Comparison of ENCODE assay signal across 35 cellular contexts in genomic region chr19:14890616-14891379, GRCh38. TPM values are rescaled to one million over a fixed set of nuclear protein-coding genes. Genes with fewer than 3 reads are reported as not detected.
DNase-seq lines count a peak whose midpoint lies in the region; ATAC-seq, FAIRE-seq and TF ChIP-seq lines count a peak whose summit lies in the region.
"Had no signal": no experiment of that assay in that cellular context is flagged by ENCODE, and none has a peak within 500 bp of the region (broad histone marks: within the 10 kb centered on the region; RNA-seq: fewer than 3 reads in every experiment).

No MANE protein-coding gene starts in this region.

- H3K9ac ChIP-seq in PC-3 (ENCODE audit: low read length) (no peak overlapping the region), trophoblast cell (ENCODE audit: low read length) (no peak overlapping the region), mesenchymal stem cell (ENCODE audit: low read length) (no peak overlapping the region)

- no peak for ATAC-seq in A549
- ATAC-seq in PC-3: no peak
- ATAC-seq: left colon, Panc1, right cardiac atrium had no signal

- CTCF ChIA-PET in A549 (lab: Yijun Ruan, JAX) (interaction anchor here (1.4 to 1.9 kb wide), 2 partner anchors 105 to 317 kb away, joined by 7 to 12 read pairs; no protein-coding TSS in a partner anchor), PC-3 (lab: Charles Lee) (interaction anchor here (0.6 kb wide), 1 partner anchor 11 kb away, joined by 3 read pairs; no protein-coding TSS in a partner anchor)

- H2BK15ac ChIP-seq in mesenchymal stem cell (ENCODE audit: low read depth, poor library complexity, severe bottlenecking): no peak overlapping the region

- H2BK120ac ChIP-seq in trophoblast cell (ENCODE audit: insufficient read depth, low read length, poor library complexity) (no peak overlapping the region), mesenchymal stem cell (ENCODE audit: low read depth, low read length) (no peak overlapping the region)

- H3K18ac ChIP-seq in trophoblast cell (ENCODE audit: low read length) (no peak overlapping the region), mesenchymal stem cell (ENCODE audit: low read depth in 1 of 2, low read length in 2 of 2) (no peak overlapping the region)

- H3K79me2 ChIP-seq in PC-3 (ENCODE audit: low read length) (no peaks in the 10 kb centered on the region), trophoblast cell (ENCODE audit: control insufficient read depth, insufficient read depth, low read length, poor library complexity) (no peaks in the 10 kb centered on the region)

- no peak overlapping the region for H4K91ac ChIP-seq in trophoblast cell (ENCODE audit: low read depth, low read length)
- no peak overlapping the region for H4K91ac ChIP-seq in mesenchymal stem cell (ENCODE audit: low read length)

- H2AK5ac ChIP-seq in trophoblast cell (ENCODE audit: low read length): no peak overlapping the region
- H2AK5ac ChIP-seq in mesenchymal stem cell (ENCODE audit: low read length, severe bottlenecking): no peak overlapping the region

- H4K20me1 ChIP-seq in PC-3 (ENCODE audit: low read length): no peaks in the 10 kb centered on the region

- intact Hi-C loops in PC-3 (cut with micrococcal nuclease): no loop called here

- no peak for TF ChIP-seq EP300 in A549 (IDR thresholded peaks at IDR 0.05)

- H3K4ac ChIP-seq in trophoblast cell (ENCODE audit: low read depth, low read length): no peak overlapping the region
- H3K4ac ChIP-seq in mesenchymal stem cell (ENCODE audit: low read depth in 1 of 2, low read length in 2 of 2): no peak overlapping the region

- no peak for DNase-seq in A549 (ENCODE audit: low read depth in 1 of 2, low spot score in 1 of 2)
- no peak for DNase-seq in PC-3
- DNase-seq in erythroblast (lab: John Stamatoyannopoulos, UW): peak; percentile 86 to 90
- DNase-seq in trophoblast cell: peak; percentile 65 to 66
- no peak for DNase-seq in mesenchymal stem cell
- no peak for DNase-seq in activated gamma-delta T cell treated with Interleukin-2 at 50 U/mL for 16 hours
- DNase-seq in activated CD8-positive, alpha-beta memory T cell treated with anti-CD3 and anti-CD28 coated beads for 24 hours: no peak
- no peak for DNase-seq in NCI-H2081 (lab: John Stamatoyannopoulos, UW)
- DNase-seq: 8988T; activated CD4-positive, alpha-beta T cell treated with anti-CD3 and anti-CD28 coated beads for 48 hours; activated effector memory CD4-positive, alpha-beta T cell treated with Interleukin-2 at 50 U/mL for 16 hours; activated naive CD8-positive, alpha-beta T cell treated with anti-CD3 and anti-CD28 coated beads for 36 hours; activated T-cell treated with anti-CD3 and anti-CD28 coated beads, Interleukin-2, amount 50 U/mL, for 1 hour; HFFc6; immature natural killer cell; MM.1S; NCI-H1417 treated with DMSO at 0.1 percent for 48 hours; NCI-H2081 treated with DMSO at 0.1 percent for 48 hours; NCI-H345; NCI-H69; posterior cingulate gyrus; SHP77; stimulated activated CD4-positive, alpha-beta T cell treated with anti-CD3 and anti-CD28 coated beads, Interleukin-2, amount 100 ng/mL, for 48 hours; WERI-Rb-1 had no signal

- TF ChIP-seq CTCF in A549 (IDR thresholded peaks at IDR 0.05) (no peak), PC-3 (conservative IDR thresholded peaks at IDR 0.05; ENCODE audit: low read depth, low read length) (no peak)

- no peak for TF ChIP-seq POLR2A in A549 (IDR thresholded peaks at IDR 0.05; ENCODE audit: low read length)
- TF ChIP-seq POLR2A in erythroblast (IDR thresholded peaks at IDR 0.05; ENCODE audit: low read length): no peak

- H3K4me1 ChIP-seq in A549 (no peaks in the 10 kb centered on the region), PC-3 (ENCODE audit: insufficient read depth, low read length) (peaks cover 17% of the 10 kb centered on the region), trophoblast cell (ENCODE audit: control insufficient read depth in 1 of 2, insufficient read depth in 2 of 2, low read length in 2 of 2) (no peaks in the 10 kb centered on the region), mesenchymal stem cell (ENCODE audit: control insufficient read depth, insufficient read depth, low read depth, low read length) (no peaks in the 10 kb centered on the region)

- H3K23ac ChIP-seq in trophoblast cell (ENCODE audit: low read length) (no peak overlapping the region), mesenchymal stem cell (ENCODE audit: low read length in 2 of 2) (no peak overlapping the region)

- H3K36me3 ChIP-seq in PC-3 (ENCODE audit: low read depth, low read length): no peaks in the 10 kb centered on the region
- no peaks in the 10 kb centered on the region for H3K36me3 ChIP-seq in trophoblast cell (ENCODE audit: control insufficient read depth in 1 of 2, insufficient read depth in 2 of 2, low read length in 2 of 2)
- no peaks in the 10 kb centered on the region for H3K36me3 ChIP-seq in mesenchymal stem cell (ENCODE audit: control insufficient read depth in 1 of 2, insufficient read depth in 2 of 2, low read depth in 1 of 2, low read length in 2 of 2)
- H3K36me3 ChIP-seq: WERI-Rb-1 had no signal

- POLR2A ChIA-PET in A549 (lab: Yijun Ruan, JAX): no interaction called here
- POLR2A ChIA-PET in PC-3 (lab: Charles Lee; ENCODE audit: unreplicated experiment): no interaction called here

- no peaks in the 10 kb centered on the region for H3F3A ChIP-seq in PC-3 (ENCODE audit: low read length, unreplicated experiment)

- TF ChIP-seq RAD21 in A549 (conservative IDR thresholded peaks at IDR 0.05 in 1 of 2, IDR thresholded peaks at IDR 0.05 in 1 of 2): no peak

- H2BK5ac ChIP-seq in trophoblast cell (ENCODE audit: low read depth, low read length, poor library complexity) (no peak overlapping the region), mesenchymal stem cell (ENCODE audit: low read depth, low read length, poor library complexity, severe bottlenecking) (no peak overlapping the region)

- no peak overlapping the region for H3K27ac ChIP-seq in A549
- peak overlapping the region; percentile 21; the same call in 1 of the 2 replicates for H3K27ac ChIP-seq in PC-3 (ENCODE audit: low read length)
- H3K27ac ChIP-seq in trophoblast cell (ENCODE audit: low read depth, low read length): no peak overlapping the region
- no peak overlapping the region for H3K27ac ChIP-seq in mesenchymal stem cell (ENCODE audit: low read length, poor library complexity, severe bottlenecking)
- H3K27ac ChIP-seq: WERI-Rb-1 had no signal

- WGBS in A549 (ENCODE audit: missing lambda C conversion rate): 34% methylated on average over 11 of the region's 11 CpGs
- no CpG with 5 or more reads among the region's 11 CpGs for whole genome bisulfite sequencing in trophoblast cell (ENCODE audit: extremely low coverage, insufficient coverage, insufficient read length)
- 79% methylated on average over 7 of the region's 11 CpGs for WGBS in mesenchymal stem cell

- H3K9me3 ChIP-seq in A549 (0 out of 3 replicates have a peak, but pooled peaks cover 4% of the 10 kb centered on the region), PC-3 (ENCODE audit: low read length) (no peaks in the 10 kb centered on the region), trophoblast cell (ENCODE audit: insufficient read depth, low read depth, low read length) (peaks cover 10% of the 10 kb centered on the region), mesenchymal stem cell (ENCODE audit: control insufficient read depth, low read length) (no peaks in the 10 kb centered on the region)

- no peak overlapping the region for H3K4me3 ChIP-seq in A549
- H3K4me3 ChIP-seq in PC-3 (ENCODE audit: low read length): no peak overlapping the region
- H3K4me3 ChIP-seq in trophoblast cell (ENCODE audit: low read depth, low read length): no peak overlapping the region
- no peak overlapping the region for H3K4me3 ChIP-seq in mesenchymal stem cell (ENCODE audit: insufficient read depth in 1 of 2, low read depth in 1 of 2, low read length in 2 of 2)

- H4K8ac ChIP-seq in trophoblast cell (ENCODE audit: low read depth, low read length): no peak overlapping the region
- H4K8ac ChIP-seq in mesenchymal stem cell (ENCODE audit: low read length): no peak overlapping the region

- FAIRE-seq in A549 (lab: Jason Lieb, UNC): no peak
- FAIRE-seq: D721Med, GM19239, H1 had no signal

- H2AFZ ChIP-seq in PC-3 (ENCODE audit: low read length) (no peak overlapping the region), trophoblast cell (ENCODE audit: insufficient read depth, low read length, poor library complexity) (no peak overlapping the region), mesenchymal stem cell (ENCODE audit: low read depth, low read length) (no peak overlapping the region)

- H3K79me1 ChIP-seq in trophoblast cell (ENCODE audit: low read length): no peaks in the 10 kb centered on the region
- H3K79me1 ChIP-seq in mesenchymal stem cell (replicated peaks; ENCODE audit: low read length, poor library complexity, severe bottlenecking): no peaks in the 10 kb centered on the region

- BruUV-seq in PC-3 (replicated peaks; lab: Mats Ljungman, UMichigan): no TSS peak

- H3K9me2 ChIP-seq in PC-3 (replicated peaks; ENCODE audit: low read length): no peaks in the 10 kb centered on the region

- H3K14ac ChIP-seq in trophoblast cell (ENCODE audit: low read length) (no peak overlapping the region), mesenchymal stem cell (ENCODE audit: low read length in 2 of 2) (no peak overlapping the region)

- H3K27me3 ChIP-seq in PC-3 (ENCODE audit: low read length): peaks cover 27% of the 10 kb centered on the region
- H3K27me3 ChIP-seq in trophoblast cell (ENCODE audit: insufficient read depth, low read length): no peaks in the 10 kb centered on the region
- H3K27me3 ChIP-seq in mesenchymal stem cell (ENCODE audit: control insufficient read depth in 1 of 2, insufficient read depth in 1 of 2, low read length in 2 of 2): peaks cover 0 to 14% of the 10 kb centered on the region in 2 experiments

- H3K4me2 ChIP-seq in A549 (no peak overlapping the region), PC-3 (ENCODE audit: low read length) (no peak overlapping the region), trophoblast cell (ENCODE audit: low read length) (no peak overlapping the region), mesenchymal stem cell (ENCODE audit: low read length, poor library complexity, severe bottlenecking) (no peak overlapping the region)

- no peak overlapping the region for H2BK12ac ChIP-seq in trophoblast cell (ENCODE audit: low read length)
- no peak overlapping the region for H2BK12ac ChIP-seq in mesenchymal stem cell (ENCODE audit: low read length in 2 of 2)

- H4K12ac ChIP-seq in trophoblast cell (ENCODE audit: low read depth, low read length): no peak overlapping the region

RNA-seq across cellular contexts. Expression of gene OR7A17, which starts 4.9 kb away (rescaled TPM):
- polyA plus RNA-seq in A549 (2011; rRNA removed) (not detected in 2 replicates), A549 (2017; fragmentation: RNase III; extraction: RNeasy Plus Mini Kit Qiagen cat#74134 plus additional on column Dnase treatment) (not detected in 3 replicates)
- not detected in 2 replicates for polyA plus RNA-seq in A549 (2012; cell fraction: cytosol; rRNA removed)
- polyA plus RNA-seq in A549 (2012; cell fraction: nucleus; rRNA removed): not detected in 2 replicates
- polyA minus RNA-seq in A549 (2011; rRNA and poly(A)+ RNA removed): not detected in 2 replicates
- not detected in 2 replicates for total RNA-seq in PC-3 (2014; rRNA removed)
- not detected in 2 replicates for polyA plus RNA-seq in trophoblast cell (2013)
- not detected for polyA plus RNA-seq in mesenchymal stem cell (2013, experiment 1 of 2)
- not detected for polyA plus RNA-seq in mesenchymal stem cell (2013, experiment 2 of 2)
- total RNA-seq: activated CD8-positive, alpha-beta memory T cell treated with anti-CD3 and anti-CD28 coated beads for 36 hours; activated naive CD8-positive, alpha-beta T cell treated with anti-CD3 and anti-CD28 coated beads for 36 hours; aorta; H1; HFFc6; HT1080; left colon; right cardiac atrium; T-helper 2 cell treated with Interferon-gamma antibody and Interleukin-4, amounts not matched to agents 100 ng/mL and 5 ng/mL, for 36 hours had no signal
- polyA plus RNA-seq: aorta, CD14-positive monocyte, H1, immature natural killer cell, right cardiac atrium had no signal

RNA-seq across cellular contexts. Expression of gene OR7A10, which starts 42.1 kb away (rescaled TPM):
- not detected in 2 replicates for polyA plus RNA-seq in A549 (2011; rRNA removed)
- polyA plus RNA-seq in A549 (2012; cell fraction: cytosol; rRNA removed): not detected in 2 replicates
- polyA plus RNA-seq in A549 (2012; cell fraction: nucleus; rRNA removed): not detected in 2 replicates
- polyA plus RNA-seq in A549 (2017; fragmentation: RNase III; extraction: RNeasy Plus Mini Kit Qiagen cat#74134 plus additional on column Dnase treatment): not detected in 3 replicates
- not detected in 2 replicates for polyA minus RNA-seq in A549 (2011; rRNA and poly(A)+ RNA removed)
- not detected in 2 replicates for total RNA-seq in PC-3 (2014; rRNA removed)
- not detected in 2 replicates for polyA plus RNA-seq in trophoblast cell (2013)
- polyA plus RNA-seq in mesenchymal stem cell (2013, experiment 1 of 2): not detected
- polyA plus RNA-seq in mesenchymal stem cell (2013, experiment 2 of 2): not detected
- total RNA-seq: activated CD8-positive, alpha-beta memory T cell treated with anti-CD3 and anti-CD28 coated beads for 36 hours; activated naive CD8-positive, alpha-beta T cell treated with anti-CD3 and anti-CD28 coated beads for 36 hours; aorta; H1; HFFc6; HT1080; left colon; right cardiac atrium; T-helper 2 cell treated with Interferon-gamma antibody and Interleukin-4, amounts not matched to agents 100 ng/mL and 5 ng/mL, for 36 hours had no signal
- polyA plus RNA-seq: aorta, CD14-positive monocyte, H1, immature natural killer cell, right cardiac atrium had no signal

RNA-seq across cellular contexts. Expression of gene OR7C2, which starts 50.5 kb away (rescaled TPM):
- polyA plus RNA-seq in A549 (2011; rRNA removed): not detected in 2 replicates
- polyA plus RNA-seq in A549 (2012; cell fraction: cytosol; rRNA removed): not detected in 2 replicates
- polyA plus RNA-seq in A549 (2012; cell fraction: nucleus; rRNA removed): not detected in 2 replicates
- polyA plus RNA-seq in A549 (2017; fragmentation: RNase III; extraction: RNeasy Plus Mini Kit Qiagen cat#74134 plus additional on column Dnase treatment): not detected in 3 replicates
- not detected in 2 replicates for polyA minus RNA-seq in A549 (2011; rRNA and poly(A)+ RNA removed)
- total RNA-seq in PC-3 (2014; rRNA removed): not detected in 2 replicates
- polyA plus RNA-seq in trophoblast cell (2013): not detected in 2 replicates
- polyA plus RNA-seq in mesenchymal stem cell (2013, experiment 1 of 2): not detected
- polyA plus RNA-seq in mesenchymal stem cell (2013, experiment 2 of 2): not detected
- total RNA-seq: activated CD8-positive, alpha-beta memory T cell treated with anti-CD3 and anti-CD28 coated beads for 36 hours; activated naive CD8-positive, alpha-beta T cell treated with anti-CD3 and anti-CD28 coated beads for 36 hours; aorta; H1; HFFc6; HT1080; left colon; right cardiac atrium; T-helper 2 cell treated with Interferon-gamma antibody and Interleukin-4, amounts not matched to agents 100 ng/mL and 5 ng/mL, for 36 hours had no signal
- polyA plus RNA-seq: aorta, CD14-positive monocyte, H1, immature natural killer cell, right cardiac atrium had no signal

RNA-seq across cellular contexts. Expression of gene OR7A5, which starts 55.8 kb away (rescaled TPM):
- polyA plus RNA-seq in A549 (2011; rRNA removed) (not detected in 2 replicates), A549 (2017; fragmentation: RNase III; extraction: RNeasy Plus Mini Kit Qiagen cat#74134 plus additional on column Dnase treatment) (not detected in 3 replicates)
- not detected in 2 replicates for polyA plus RNA-seq in A549 (2012; cell fraction: cytosol; rRNA removed)
- not detected in 2 replicates for polyA plus RNA-seq in A549 (2012; cell fraction: nucleus; rRNA removed)
- polyA minus RNA-seq in A549 (2011; rRNA and poly(A)+ RNA removed): not detected in 2 replicates
- not detected in 2 replicates for total RNA-seq in PC-3 (2014; rRNA removed)
- polyA plus RNA-seq in trophoblast cell (2013): 0.03 and 0.16 TPM in 2 replicates
- not detected for polyA plus RNA-seq in mesenchymal stem cell (2013, experiment 1 of 2)
- not detected for polyA plus RNA-seq in mesenchymal stem cell (2013, experiment 2 of 2)
- total RNA-seq: activated CD8-positive, alpha-beta memory T cell treated with anti-CD3 and anti-CD28 coated beads for 36 hours; activated naive CD8-positive, alpha-beta T cell treated with anti-CD3 and anti-CD28 coated beads for 36 hours; aorta; H1; HFFc6; HT1080; left colon; right cardiac atrium; T-helper 2 cell treated with Interferon-gamma antibody and Interleukin-4, amounts not matched to agents 100 ng/mL and 5 ng/mL, for 36 hours had no signal
- polyA plus RNA-seq: aorta, CD14-positive monocyte, H1, immature natural killer cell had no signal

RNA-seq across cellular contexts. Expression of gene OR7C1, which starts 55.8 kb away (rescaled TPM):
- polyA plus RNA-seq in A549 (2011; rRNA removed) (not detected in 2 replicates), A549 (2017; fragmentation: RNase III; extraction: RNeasy Plus Mini Kit Qiagen cat#74134 plus additional on column Dnase treatment) (not detected in 3 replicates)
- polyA plus RNA-seq in A549 (2012; cell fraction: cytosol; rRNA removed): not detected in 2 replicates
- polyA plus RNA-seq in A549 (2012; cell fraction: nucleus; rRNA removed): not detected in 2 replicates
- not detected in 2 replicates for polyA minus RNA-seq in A549 (2011; rRNA and poly(A)+ RNA removed)
- total RNA-seq in PC-3 (2014; rRNA removed): not detected in 2 replicates
- polyA plus RNA-seq in trophoblast cell (2013): 0.07 and 0.16 TPM in 2 replicates
- polyA plus RNA-seq in mesenchymal stem cell (2013, experiment 1 of 2): not detected
- not detected for polyA plus RNA-seq in mesenchymal stem cell (2013, experiment 2 of 2)
- total RNA-seq: activated CD8-positive, alpha-beta memory T cell treated with anti-CD3 and anti-CD28 coated beads for 36 hours; activated naive CD8-positive, alpha-beta T cell treated with anti-CD3 and anti-CD28 coated beads for 36 hours; aorta; H1; HFFc6; HT1080; left colon; right cardiac atrium; T-helper 2 cell treated with Interferon-gamma antibody and Interleukin-4, amounts not matched to agents 100 ng/mL and 5 ng/mL, for 36 hours had no signal
- polyA plus RNA-seq: H1, immature natural killer cell had no signal

Comparison
In these comparisons a context has a peak if more than half of its experiments do, and no peak if none do; other contexts are left out.
1. DNase-seq: peak in erythroblast (2 of 2) and trophoblast cell (2 of 2); none in A549 (0 of 2), PC-3 (single experiment), mesenchymal stem cell (single experiment), activated gamma-delta T cell treated with Interleukin-2 at 50 U/mL for 16 hours (single experiment), activated CD8-positive, alpha-beta memory T cell treated with anti-CD3 and anti-CD28 coated beads for 24 hours (single experiment) and NCI-H2081 (0 of 2).